In genomic region chr1:106836708-106837107, GRCh38 we compare ENCODE assay signal across 20 cellular contexts.
DNase-seq lines count a peak whose midpoint lies in the region; ATAC-seq, FAIRE-seq and TF ChIP-seq lines count a peak whose summit lies in the region.
"Had no signal": no experiment of that assay in that cellular context is flagged by ENCODE, and none has a peak within 500 bp of the region (broad histone marks: within the 10 kb centered on the region; RNA-seq: fewer than 3 reads in every experiment).

No MANE protein-coding gene starts in this region.

- in situ Hi-C loops in GM12878 (cut with MboI): no loop called here

- TF ChIP-seq EP300 in GM12878 (IDR thresholded peaks at IDR 0.05; ENCODE audit: borderline replicate concordance in 1 of 2, control insufficient read depth in 1 of 2, low read depth in 2 of 2, low read length in 2 of 2): no peak

- no peak for TF ChIP-seq CTCF in GM12878 (IDR thresholded peaks at IDR 0.05 in 2 of 3, conservative IDR thresholded peaks at IDR 0.05 in 1 of 3; ENCODE audit: control insufficient read depth in 2 of 3, extremely low read depth in 1 of 3, insufficient read depth in 1 of 3, low read depth in 3 of 3, low read length in 3 of 3)

- SMC1A ChIA-PET in GM12878 (lab: Charles Lee; ENCODE audit: uncharacterized antibody, unreplicated experiment): no interaction called here

- H3K9me3 ChIP-seq in GM12878 (replicated peaks; ENCODE audit: control insufficient read depth, insufficient read depth, low read length) (no peaks in the 10 kb centered on the region), right cardiac atrium (ENCODE audit: control insufficient read depth, low read length) (no peaks in the 10 kb centered on the region)

- no peak overlapping the region for H3K4me2 ChIP-seq in GM12878 (ENCODE audit: control insufficient read depth, insufficient read depth)
- H3K4me2 ChIP-seq: KMS-11 had no signal

- no peaks in the 10 kb centered on the region for H3K79me2 ChIP-seq in GM12878 (ENCODE audit: control insufficient read depth, insufficient read depth, low read length)

- ATAC-seq in GM19043 (IDR thresholded peaks at IDR 0.05; ENCODE audit: low read depth, unreplicated experiment) (peak; percentile 91), GM21717 (IDR thresholded peaks at IDR 0.05; ENCODE audit: unreplicated experiment) (peak; percentile 90), HG03066 (IDR thresholded peaks at IDR 0.05; ENCODE audit: low read depth, unreplicated experiment) (peak; percentile 82), GM12878 (peak; percentile 45; the same call in 2 of the 3 replicates), right cardiac atrium (no peak)
- ATAC-seq: activated T-cell treated with anti-CD3 and anti-CD28 coated beads, Interleukin-2, amount 50 U/mL, for 4 hours; T-helper 17 cell had no signal

- CTCF ChIA-PET in GM12878 (lab: Yijun Ruan, JAX): no interaction called here

- H3K9ac ChIP-seq in GM12878 (ENCODE audit: control insufficient read depth, insufficient read depth, low read length): no peak overlapping the region
- H3K9ac ChIP-seq: KMS-11 had no signal

- RAD21 ChIA-PET in GM12878 (lab: Charles Lee; ENCODE audit: unreplicated experiment): no interaction called here

- intact Hi-C loops in GM12878 (cut with micrococcal nuclease; ENCODE audit: unreplicated experiment): no loop called here
- intact Hi-C loops in right cardiac atrium (cut with DNase I): no loop called here

- H3K27ac ChIP-seq in GM12878 (ENCODE audit: control insufficient read depth, insufficient read depth): no peak overlapping the region
- H3K27ac ChIP-seq in right cardiac atrium (ENCODE audit: low read length): no peak overlapping the region
- H3K27ac ChIP-seq: coronary artery, KMS-11, skin epidermis had no signal

- POLR2A ChIA-PET in GM12878 (lab: Charles Lee): no interaction called here

- no peaks in the 10 kb centered on the region for H3K4me1 ChIP-seq in GM12878 (ENCODE audit: control insufficient read depth, insufficient read depth, low read length)
- no peaks in the 10 kb centered on the region for H3K4me1 ChIP-seq in right cardiac atrium (ENCODE audit: control insufficient read depth, insufficient read depth, low read length)

- FAIRE-seq in GM12878 (lab: Jason Lieb, UNC): no peak

- no peaks in the 10 kb centered on the region for H3K36me3 ChIP-seq in GM12878 (ENCODE audit: control insufficient read depth in 2 of 2, insufficient read depth in 2 of 2, low read length in 1 of 2)

- H4K20me1 ChIP-seq in GM12878 (ENCODE audit: control insufficient read depth, insufficient read depth): no peaks in the 10 kb centered on the region

- no peak for TF ChIP-seq RAD21 in GM12878 (IDR thresholded peaks at IDR 0.05; ENCODE audit: insufficient read depth, low read depth, low read length)

- H3K4me3 ChIP-seq in GM12878 (no peak overlapping the region), right cardiac atrium (ENCODE audit: low read length) (no peak overlapping the region)
- H3K4me3 ChIP-seq: coronary artery, skin epidermis had no signal

- DNase-seq in GM12878 (ENCODE audit: low read depth, low spot score) (no peak), right cardiac atrium (no peak), NOMO-1 treated with DMSO at 0.1 percent for 48 hours (lab: John Stamatoyannopoulos, UW; ENCODE audit: unreplicated experiment) (no peak), epidermal melanocyte (ENCODE audit: insufficient read length, low spot score) (no peak)
- DNase-seq in activated CD4-positive, alpha-beta T cell treated with anti-CD3 and anti-CD28 coated beads, Interleukin-2, amount 50 U/mL, for 4 hours: no peak
- DNase-seq: activated T-cell treated with anti-CD3 and anti-CD28 coated beads, Interleukin-2, amount 50 U/mL, for 4 hours; amygdala; HFFc6; NCI-H146; NCI-H69; occipital lobe; RPMI8226; substantia nigra; T-helper 17 cell had no signal

- BruUV-seq in GM12878 (replicated peaks; lab: Mats Ljungman, UMichigan): no TSS peak

- TF ChIP-seq POLR2A in GM12878 (IDR thresholded peaks at IDR 0.05; ENCODE audit: low read depth, low read length): no peak

- no peak overlapping the region for H2AFZ ChIP-seq in GM12878 (ENCODE audit: control insufficient read depth, low read depth, low read length)

- WGBS in GM12878 (ENCODE audit: insufficient coverage, insufficient replicate concordance, low lambda C conversion rate, missing lambda C conversion rate): 0% methylated on average over 2 of the region's 2 CpGs
- 57% methylated on average over 2 of the region's 2 CpGs for WGBS in right cardiac atrium

- no peaks in the 10 kb centered on the region for H3K27me3 ChIP-seq in GM12878 (replicated peaks in 1 of 2; ENCODE audit: control insufficient read depth in 2 of 2, insufficient read depth in 2 of 2, low read length in 1 of 2)
- H3K27me3 ChIP-seq in right cardiac atrium (ENCODE audit: control insufficient read depth, insufficient read depth): no peaks in the 10 kb centered on the region

TF ChIP-seq in GM12878, 131 proteins besides CTCF, POLR2A, EP300 and RAD21 (continues in another document):
- TF ChIP-seq CREM (IDR thresholded peaks at IDR 0.05; ENCODE audit: low read depth): no peak
- no peak for TF ChIP-seq ASH2L (IDR thresholded peaks at IDR 0.05; ENCODE audit: borderline replicate concordance, low read depth)
- TF ChIP-seq DPF2 (IDR thresholded peaks at IDR 0.05): no peak
- TF ChIP-seq NR2C2 (IDR thresholded peaks at IDR 0.05; ENCODE audit: borderline replicate concordance, control insufficient read depth, insufficient read length, low read depth): no peak
- TF ChIP-seq PRDM15 (CRISPR knock-in tag; IDR thresholded peaks at IDR 0.05): no peak
- no peak for TF ChIP-seq WRNIP1 (IDR thresholded peaks at IDR 0.05; ENCODE audit: borderline replicate concordance, low read depth, low read length)
- TF ChIP-seq PKNOX1 (IDR thresholded peaks at IDR 0.05): no peak
- no peak for TF ChIP-seq REST (IDR thresholded peaks at IDR 0.05; ENCODE audit: low read depth, low read length)
- TF ChIP-seq ZNF217 (IDR thresholded peaks at IDR 0.05): no peak
- no peak for TF ChIP-seq HDAC6 (IDR thresholded peaks at IDR 0.05; ENCODE audit: unreplicated experiment)
- TF ChIP-seq ZSCAN29 (IDR thresholded peaks at IDR 0.05): no peak

Comparison
In these comparisons a context has a peak if more than half of its experiments do, and no peak if none do; other contexts are left out.
1. ATAC-seq: peak in GM19043 (single experiment), GM21717 (single experiment), HG03066 (single experiment) and GM12878 (single experiment); none in right cardiac atrium (0 of 2).